In the genomic region with DNA sequence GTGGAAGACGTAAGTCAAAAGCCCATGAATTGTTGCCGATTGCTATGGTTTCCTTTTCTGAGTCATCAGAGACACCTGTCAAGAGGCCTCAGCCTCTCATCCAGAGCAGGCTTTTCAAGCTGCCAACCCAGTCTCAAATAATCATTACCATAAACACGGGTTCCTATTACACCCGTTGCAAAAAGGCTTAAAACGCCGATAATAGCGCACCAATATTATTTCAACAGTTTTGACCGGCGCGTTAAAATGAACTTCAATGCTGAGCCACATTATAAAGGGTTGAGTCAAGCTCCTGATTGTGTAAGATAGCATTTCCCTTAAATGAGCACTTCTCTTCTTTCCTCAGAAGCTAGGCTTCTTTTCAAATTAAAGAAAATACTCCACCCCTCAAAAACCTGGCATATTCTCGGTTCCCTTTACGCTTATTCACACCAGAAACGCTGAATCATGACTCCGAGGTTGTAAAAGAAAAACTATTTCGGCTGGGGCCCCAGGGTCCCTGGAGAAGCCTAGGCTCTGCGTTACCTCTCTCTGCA, we compare ENCODE assay signal across 8 cellular contexts. TPM values are rescaled to one million over a fixed set of nuclear protein-coding genes. Genes with fewer than 3 reads are reported as not detected.
DNase-seq lines count a peak whose midpoint lies in the region; ATAC-seq and TF ChIP-seq lines count a peak whose summit lies in the region.

No MANE protein-coding gene starts in this region.

- H3K9me3 ChIP-seq in right cardiac atrium (ENCODE audit: control insufficient read depth, low read length) (no peaks in the 10 kb centered on the region), sigmoid colon (no peaks in the 10 kb centered on the region)

- no peaks in the 10 kb centered on the region for H3K9me3 Mint-ChIP-seq in activated CD4-positive, alpha-beta memory T cell treated with anti-CD3 and anti-CD28 coated beads, Interleukin-2, amount 10 ng/mL, durations not matched to agents 7 days and 5 days

- ATAC-seq in GM21515 (IDR thresholded peaks at IDR 0.05; ENCODE audit: unreplicated experiment) (peak; percentile 69), right cardiac atrium (peak; percentile 35 to 61)

- POLR2A ChIA-PET in activated CD4-positive, alpha-beta memory T cell treated with anti-CD3 and anti-CD28 coated beads, Interleukin-2, amount 10 ng/mL, durations not matched to agents 7 days and 5 days (lab: Charles Lee): no interaction called here

- peaks cover 11% of the 10 kb centered on the region for H3K4me1 Mint-ChIP-seq in activated CD4-positive, alpha-beta memory T cell treated with anti-CD3 and anti-CD28 coated beads, Interleukin-2, amount 10 ng/mL, durations not matched to agents 7 days and 5 days

- H3K36me3 Mint-ChIP-seq in activated CD4-positive, alpha-beta memory T cell treated with anti-CD3 and anti-CD28 coated beads, Interleukin-2, amount 10 ng/mL, durations not matched to agents 7 days and 5 days (ENCODE audit: low read depth): no peaks in the 10 kb centered on the region

- TF ChIP-seq POLR2A in sigmoid colon (IDR thresholded peaks at IDR 0.05) (no peak), erythroblast (IDR thresholded peaks at IDR 0.05; ENCODE audit: low read length) (no peak)

- TF ChIP-seq CTCF in sigmoid colon (IDR thresholded peaks at IDR 0.05): no peak

- peak overlapping the region; percentile 70 for H3K27ac ChIP-seq in right cardiac atrium (ENCODE audit: low read length)
- H3K27ac ChIP-seq in sigmoid colon: peak overlapping the region; percentile 85 to 91 (median 86)

- TF ChIP-seq EP300 in sigmoid colon (IDR thresholded peaks at IDR 0.05): no peak

- 3% methylated on average over 16 of the region's 16 CpGs for WGBS in right cardiac atrium
- WGBS in sigmoid colon, 2 donors: 9 to 13% methylated on average over 16 of the region's 16 CpGs

- no peaks in the 10 kb centered on the region for H3K36me3 ChIP-seq in sigmoid colon

- peaks cover 7% of the 10 kb centered on the region for H3K4me1 ChIP-seq in right cardiac atrium (ENCODE audit: control insufficient read depth, insufficient read depth, low read length)
- H3K4me1 ChIP-seq in sigmoid colon: peaks cover 0 to 33% (median 18%) of the 10 kb centered on the region in 4 donors

- H3K27me3 ChIP-seq in right cardiac atrium (ENCODE audit: control insufficient read depth, insufficient read depth) (no peaks in the 10 kb centered on the region), sigmoid colon (no peaks in the 10 kb centered on the region)

- intact Hi-C loops in right cardiac atrium (cut with DNase I) (loop anchor here in 2 of 4 donors (10.0 kb wide), 2 partner anchors 92 to 228 kb away; no protein-coding TSS in a partner anchor), sigmoid colon (cut with DNase I) (loop anchor here (2.0 to 10.0 kb wide), 4 partner anchors 60 to 230 kb away; no protein-coding TSS in a partner anchor)

- H3K27me3 Mint-ChIP-seq in activated CD4-positive, alpha-beta memory T cell treated with anti-CD3 and anti-CD28 coated beads, Interleukin-2, amount 10 ng/mL, durations not matched to agents 7 days and 5 days: peaks cover 46% of the 10 kb centered on the region

- peak; percentile 47 for DNase-seq in GM03348 (ENCODE audit: low spot score)
- DNase-seq in HS-27A (ENCODE audit: low read depth): peak; percentile 45
- no peak for DNase-seq in activated CD4-positive, alpha-beta memory T cell treated with anti-CD3 and anti-CD28 coated beads, Interleukin-2, amount 10 ng/mL, durations not matched to agents 7 days and 5 days
- no peak for DNase-seq in right cardiac atrium
- DNase-seq in sigmoid colon: no peak
- DNase-seq in ureter (ENCODE audit: low spot score): no peak
- DNase-seq in erythroblast (lab: John Stamatoyannopoulos, UW): no peak

- peak overlapping the region; percentile 92 for H3K4me3 ChIP-seq in right cardiac atrium (ENCODE audit: low read length)
- H3K4me3 ChIP-seq in sigmoid colon: peak overlapping the region; percentile 58 to 83 (median 72)

- peak overlapping the region; percentile 14 for H3K27ac Mint-ChIP-seq in activated CD4-positive, alpha-beta memory T cell treated with anti-CD3 and anti-CD28 coated beads, Interleukin-2, amount 10 ng/mL, durations not matched to agents 7 days and 5 days

- CTCF ChIA-PET in activated CD4-positive, alpha-beta memory T cell treated with anti-CD3 and anti-CD28 coated beads, Interleukin-2, amount 10 ng/mL, durations not matched to agents 7 days and 5 days (lab: Charles Lee): no interaction called here

- H3K4me3 Mint-ChIP-seq in activated CD4-positive, alpha-beta memory T cell treated with anti-CD3 and anti-CD28 coated beads, Interleukin-2, amount 10 ng/mL, durations not matched to agents 7 days and 5 days: peak overlapping the region; percentile 54

RNA-seq across cellular contexts. Expression of a gene that starts 1.4 kb away (rescaled TPM):
- under 1 TPM; 0.63 to 0.93 TPM for total RNA-seq in activated CD4-positive, alpha-beta memory T cell treated with anti-CD3 and anti-CD28 coated beads, Interleukin-2, amount 10 ng/mL, durations not matched to agents 7 days and 5 days
- 10 to 100 TPM; 44.4 to 57.8 (median 53.5) TPM for total RNA-seq in right cardiac atrium
- 17.9 TPM for polyA plus RNA-seq in right cardiac atrium
- total RNA-seq in sigmoid colon: 10 to 100 TPM; 61.5 to 77.5 (median 70.2) TPM
- polyA plus RNA-seq in sigmoid colon: 1 to 10 TPM in 2 of 3 donors, under 1 TPM in 1; 0.46 to 5.2 (median 3.6) TPM
- total RNA-seq in ureter: 48.3 TPM

Comparison
In these comparisons a context has a peak if more than half of its experiments do, and no peak if none do; other contexts are left out.
1. DNase-seq: peak in GM03348 (single experiment) and HS-27A (single experiment); none in activated CD4-positive, alpha-beta memory T cell treated with anti-CD3 and anti-CD28 coated beads, Interleukin-2, amount 10 ng/mL, durations not matched to agents 7 days and 5 days (single experiment), right cardiac atrium (0 of 3), sigmoid colon (single experiment), ureter (single experiment) and erythroblast (0 of 2).
2. RNA of a gene that starts 1.4 kb away (total RNA-seq): 61.5 to 77.5 TPM in sigmoid colon, 44.4 to 57.8 TPM in right cardiac atrium and 48.3 TPM in ureter (single experiment); 0.63 to 0.93 TPM in activated CD4-positive, alpha-beta memory T cell treated with anti-CD3 and anti-CD28 coated beads, Interleukin-2, amount 10 ng/mL, durations not matched to agents 7 days and 5 days; every median in the first group is over 10 times any median in the second.